In genomic region chr20:16327606-16328005, GRCh38 we compare ENCODE assay signal across 27 cellular contexts.
"Had no signal": no experiment of that assay in that cellular context is flagged by ENCODE, and none has a peak within 500 bp of the region (broad histone marks: within the 10 kb centered on the region; RNA-seq: fewer than 3 reads in every experiment).

No MANE protein-coding gene starts in this region.

- H3K27me3 ChIP-seq: brain microvascular endothelial cell, colonic mucosa, esophagus squamous epithelium had no signal

- DNase-seq: activated B cell treated with CpG ODN at 0.5 μM for 24 hours; activated CD4-positive, alpha-beta T cell treated with anti-CD3 and anti-CD28 coated beads for 48 hours; activated CD4-positive, alpha-beta T cell treated with anti-CD3 and anti-CD28 coated beads, Interleukin-2, amount 50 U/mL, for 1 hour; activated CD4-positive, alpha-beta T cell treated with anti-CD3 and anti-CD28 coated beads, Interleukin-2, amount 50 U/mL, for 48 hours; activated CD8-positive, alpha-beta memory T cell treated with anti-CD3 and anti-CD28 coated beads for 24 hours; activated CD8-positive, alpha-beta T cell treated with anti-CD3 and anti-CD28 coated beads for 36 hours; activated effector memory CD4-positive, alpha-beta T cell treated with Interleukin-2 at 50 U/mL for 16 hours; activated gamma-delta T cell treated with Interleukin-2 at 50 U/mL for 16 hours; activated naive CD4-positive, alpha-beta T cell treated with anti-CD3 and anti-CD28 coated beads, Interleukin-2, amount 50 U/mL, for 16 hours; activated naive CD4-positive, alpha-beta T cell treated with Interleukin-2 at 50 U/mL for 16 hours; activated T-cell treated with anti-CD3 and anti-CD28 coated beads, Interleukin-2, amount 50 U/mL, for 4 hours; amniotic stem cell; anterior cingulate cortex; brain microvascular endothelial cell; central memory CD4-positive, alpha-beta T cell; cerebellar nuclear complex; colonic mucosa; effector CD8-positive, alpha-beta T cell; esophagus squamous epithelium; foreskin melanocyte; T-helper 1 cell; T-helper 17 cell; T1000; WERI-Rb-1 had no signal

- H3K9me3 ChIP-seq: colonic mucosa, esophagus squamous epithelium had no signal

- ATAC-seq: activated CD4-positive, CD25-positive, alpha-beta regulatory T cell treated with anti-CD3 and anti-CD28 coated beads, Interleukin-2, amount 50 U/mL, for 24 hours; activated CD8-positive, alpha-beta T cell treated with anti-CD3 and anti-CD28 coated beads for 36 hours; activated T-cell treated with anti-CD3 and anti-CD28 coated beads, Interleukin-2, amount 50 U/mL, for 4 hours; activated T-helper 17 cell treated with anti-CD3 and anti-CD28 coated beads, Interleukin-2, amount 50 U/mL, for 72 hours; T-helper 17 cell had no signal

- H3K4me1 ChIP-seq: colonic mucosa, esophagus squamous epithelium had no signal

- H3K4me3 ChIP-seq: colonic mucosa, esophagus squamous epithelium had no signal

- H3K36me3 ChIP-seq: brain microvascular endothelial cell, colonic mucosa, WERI-Rb-1 had no signal

- H3K27ac ChIP-seq: brain microvascular endothelial cell, colonic mucosa, epithelial cell of prostate, esophagus squamous epithelium, WERI-Rb-1 had no signal
